ENCODE assay signal across 13 cellular contexts in the genomic region with DNA sequence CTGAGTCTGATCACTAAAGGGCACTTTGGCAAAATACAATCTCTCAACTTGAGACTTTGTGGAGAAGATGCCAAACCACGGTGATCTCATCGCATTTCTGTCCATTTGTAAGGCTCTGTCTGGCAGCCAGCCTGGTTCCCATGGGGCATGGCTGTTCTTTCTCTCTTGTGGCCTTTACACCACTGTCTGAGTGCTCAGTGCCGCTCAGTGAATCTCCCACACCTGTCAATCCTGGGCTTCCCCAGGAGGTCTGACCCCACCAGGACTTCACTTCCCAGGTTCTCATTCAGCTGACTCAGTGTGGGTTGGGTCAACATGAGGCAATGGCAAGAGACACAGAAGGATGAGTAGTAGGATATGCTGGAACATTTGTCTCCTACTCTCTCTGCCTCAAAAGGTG.
DNase-seq lines count a peak whose midpoint lies in the region; ATAC-seq, FAIRE-seq and TF ChIP-seq lines count a peak whose summit lies in the region.
"Had no signal": no experiment of that assay in that cellular context is flagged by ENCODE, and none has a peak within 500 bp of the region (broad histone marks: within the 10 kb centered on the region; RNA-seq: fewer than 3 reads in every experiment).

No MANE protein-coding gene starts in this region.

- no peaks in the 10 kb centered on the region for H3K27me3 ChIP-seq in SK-N-SH (ENCODE audit: insufficient read depth)

- H3K36me3 ChIP-seq in SK-N-SH (replicated peaks in 1 of 2; ENCODE audit: control insufficient read depth in 1 of 2, insufficient read depth in 2 of 2, low read length in 1 of 2), result no peaks in the 10 kb centered on the region

- H4K20me1 ChIP-seq in SK-N-SH (ENCODE audit: insufficient read depth), result no peaks in the 10 kb centered on the region

- no peak overlapping the region for H3K9ac ChIP-seq in SK-N-SH
- H3K9ac ChIP-seq: KMS-11 had no signal

- POLR2A ChIA-PET in SK-N-SH (lab: Yijun Ruan, JAX), result no interaction called here

- H3F3A ChIP-seq in SK-N-SH (replicated peaks; ENCODE audit: insufficient read depth), result peaks cover 6% of the 10 kb centered on the region

- no peak for FAIRE-seq in frontal cortex (lab: Jason Lieb, UNC)

- CTCF ChIA-PET in SK-N-SH (lab: Yijun Ruan, JAX), result interaction anchor here (0.7 kb wide), 1 partner anchor 19 kb away, joined by 3 read pairs; no protein-coding TSS in a partner anchor

- ATAC-seq in activated T-cell treated with anti-CD3 and anti-CD28 coated beads, Interleukin-2, amount 50 U/mL, for 72 hours (replicated peaks in 1 of 2), result peak; percentile 55 to 66
- ATAC-seq in stimulated activated naive CD8-positive, alpha-beta T cell treated with anti-CD3 and anti-CD28 coated beads, Interleukin-15, amount 100 ng/mL, for 72 hours, result peak; percentile 81

- peaks cover 0 to 8% of the 10 kb centered on the region in 2 experiments; a peak in 2 of 4 replicates for H3K4me1 ChIP-seq in SK-N-SH (ENCODE audit: control insufficient read depth in 1 of 2, insufficient read depth in 2 of 2, low read depth in 1 of 2, low read length in 1 of 2)

- H3K27ac ChIP-seq in SK-N-SH (ENCODE audit: low read depth in 2 of 2, low read length in 1 of 2), result peak overlapping the region in 1 of 2 experiments; percentile 85; a peak in 2 of 4 replicates
- H3K27ac ChIP-seq: KMS-11 had no signal

- no peak for TF ChIP-seq RAD21 in SK-N-SH (IDR thresholded peaks at IDR 0.05; ENCODE audit: low read length)

- peak overlapping the region; percentile 36 for H3K4me2 ChIP-seq in SK-N-SH
- H3K4me2 ChIP-seq: KMS-11 had no signal

- no peaks in the 10 kb centered on the region for H3K79me2 ChIP-seq in SK-N-SH (ENCODE audit: insufficient read depth)

- no peaks in the 10 kb centered on the region for H3K27me3 Mint-ChIP-seq in activated T-cell treated with anti-CD3 and anti-CD28 coated beads, Interleukin-2, amount 50 U/mL, for 72 hours (ENCODE audit: low read depth)
- H3K27me3 Mint-ChIP-seq in activated T-cell treated with anti-CD3 and anti-CD28 coated beads, Interleukin-2, amount 50 U/mL, for 24 hours, result no peaks in the 10 kb centered on the region
- no peaks in the 10 kb centered on the region for H3K27me3 Mint-ChIP-seq in stimulated activated naive CD8-positive, alpha-beta T cell treated with anti-CD3 and anti-CD28 coated beads, Interleukin-15, amount 100 ng/mL, for 72 hours
- H3K27me3 Mint-ChIP-seq: central memory CD8-positive, alpha-beta T cell had no signal

- H3K9me3 Mint-ChIP-seq in activated T-cell treated with anti-CD3 and anti-CD28 coated beads, Interleukin-2, amount 50 U/mL, for 72 hours, result no peaks in the 10 kb centered on the region
- no peaks in the 10 kb centered on the region for H3K9me3 Mint-ChIP-seq in activated T-cell treated with anti-CD3 and anti-CD28 coated beads, Interleukin-2, amount 50 U/mL, for 24 hours
- no peaks in the 10 kb centered on the region for H3K9me3 Mint-ChIP-seq in stimulated activated naive CD8-positive, alpha-beta T cell treated with anti-CD3 and anti-CD28 coated beads, Interleukin-15, amount 100 ng/mL, for 72 hours
- H3K9me3 Mint-ChIP-seq: activated B cell treated with CpG ODN at 0.5 μM for 24 hours; central memory CD8-positive, alpha-beta T cell had no signal

- WGBS in SK-N-SH (ENCODE audit: low lambda C conversion rate), result 13% methylated on average over 3 of the region's 3 CpGs

- no peaks in the 10 kb centered on the region for H3K9me2 ChIP-seq in SK-N-SH

- peaks cover 15% of the 10 kb centered on the region for H3K4me1 Mint-ChIP-seq in activated T-cell treated with anti-CD3 and anti-CD28 coated beads, Interleukin-2, amount 50 U/mL, for 72 hours (ENCODE audit: low read depth)
- peaks cover 29% of the 10 kb centered on the region for H3K4me1 Mint-ChIP-seq in activated T-cell treated with anti-CD3 and anti-CD28 coated beads, Interleukin-2, amount 50 U/mL, for 24 hours (ENCODE audit: low read depth)
- H3K4me1 Mint-ChIP-seq in stimulated activated naive CD8-positive, alpha-beta T cell treated with anti-CD3 and anti-CD28 coated beads, Interleukin-15, amount 100 ng/mL, for 72 hours, result peaks cover 27% of the 10 kb centered on the region

- no peaks in the 10 kb centered on the region for H3K9me3 ChIP-seq in SK-N-SH

- DNase-seq in activated T-cell treated with anti-CD3 and anti-CD28 coated beads, Interleukin-2, amount 50 U/mL, for 72 hours, result peak in 1 of 2 donors; percentile 9
- DNase-seq in activated T-cell treated with anti-CD3 and anti-CD28 coated beads, Interleukin-2, amount 50 U/mL, for 24 hours, result no peak
- DNase-seq in SK-N-SH (no peak), fibroblast of pulmonary artery (ENCODE audit: low read depth) (peak; percentile 84), HPDE6-E6E7 (ENCODE audit: extremely low spot score) (no peak), frontal cortex (ENCODE audit: low spot score in 2 of 2) (no peak)
- DNase-seq in stimulated activated naive CD8-positive, alpha-beta T cell treated with anti-CD3 and anti-CD28 coated beads, Interleukin-15, amount 100 ng/mL, for 72 hours, result peak in 1 of 2 donors; percentile 29
- no peak for DNase-seq in activated effector memory CD4-positive, alpha-beta T cell treated with Interleukin-2 at 50 U/mL for 16 hours
- DNase-seq: activated B cell treated with CpG ODN at 0.5 μM for 24 hours; NK-92 treated with Interleukin-12 subunit alpha and Interleukin-12 subunit beta, amount 100 ng/mL, for 24 hours; occipital lobe had no signal

- no peaks in the 10 kb centered on the region for H3K36me3 Mint-ChIP-seq in activated T-cell treated with anti-CD3 and anti-CD28 coated beads, Interleukin-2, amount 50 U/mL, for 72 hours (ENCODE audit: insufficient read depth in 2 of 2)
- no peaks in the 10 kb centered on the region for H3K36me3 Mint-ChIP-seq in activated T-cell treated with anti-CD3 and anti-CD28 coated beads, Interleukin-2, amount 50 U/mL, for 24 hours (ENCODE audit: low read depth)

- no peak overlapping the region for H2AFZ ChIP-seq in SK-N-SH (ENCODE audit: low read depth)

- H3K27ac Mint-ChIP-seq in activated T-cell treated with anti-CD3 and anti-CD28 coated beads, Interleukin-2, amount 50 U/mL, for 72 hours, result no peak overlapping the region
- H3K27ac Mint-ChIP-seq in activated T-cell treated with anti-CD3 and anti-CD28 coated beads, Interleukin-2, amount 50 U/mL, for 24 hours, result no peak overlapping the region
- H3K27ac Mint-ChIP-seq in stimulated activated naive CD8-positive, alpha-beta T cell treated with anti-CD3 and anti-CD28 coated beads, Interleukin-15, amount 100 ng/mL, for 72 hours, result no peak overlapping the region
- H3K27ac Mint-ChIP-seq: activated B cell treated with CpG ODN at 0.5 μM for 24 hours had no signal

- H3K4me3 ChIP-seq in SK-N-SH (ENCODE audit: low read depth in 2 of 2, low read length in 1 of 2) (no peak overlapping the region), fibroblast of pulmonary artery (replicated peaks; ENCODE audit: low read depth, low read length) (no peak overlapping the region)

- peak in 1 of 2 experiments; percentile 89; a peak in 2 of 4 replicates for TF ChIP-seq EP300 in SK-N-SH (IDR thresholded peaks at IDR 0.05; ENCODE audit: borderline replicate concordance in 1 of 2, low read depth in 1 of 2, low read length in 1 of 2)

- TF ChIP-seq CTCF in SK-N-SH (IDR thresholded peaks at IDR 0.05), result no peak
- no peak for TF ChIP-seq CTCF in fibroblast of pulmonary artery (IDR thresholded peaks at IDR 0.05; ENCODE audit: low read length, missing control alignments)

- H3K4me3 Mint-ChIP-seq in activated T-cell treated with anti-CD3 and anti-CD28 coated beads, Interleukin-2, amount 50 U/mL, for 72 hours, result no peak overlapping the region
- H3K4me3 Mint-ChIP-seq in activated T-cell treated with anti-CD3 and anti-CD28 coated beads, Interleukin-2, amount 50 U/mL, for 24 hours, result no peak overlapping the region
- H3K4me3 Mint-ChIP-seq in stimulated activated naive CD8-positive, alpha-beta T cell treated with anti-CD3 and anti-CD28 coated beads, Interleukin-15, amount 100 ng/mL, for 72 hours, result no peak overlapping the region
- H3K4me3 Mint-ChIP-seq: activated B cell treated with CpG ODN at 0.5 μM for 24 hours; central memory CD8-positive, alpha-beta T cell had no signal

TF ChIP-seq in SK-N-SH, 30 proteins besides CTCF, POLR2A, EP300 and RAD21 (continues in another document):
- TF ChIP-seq, protein P1, sequence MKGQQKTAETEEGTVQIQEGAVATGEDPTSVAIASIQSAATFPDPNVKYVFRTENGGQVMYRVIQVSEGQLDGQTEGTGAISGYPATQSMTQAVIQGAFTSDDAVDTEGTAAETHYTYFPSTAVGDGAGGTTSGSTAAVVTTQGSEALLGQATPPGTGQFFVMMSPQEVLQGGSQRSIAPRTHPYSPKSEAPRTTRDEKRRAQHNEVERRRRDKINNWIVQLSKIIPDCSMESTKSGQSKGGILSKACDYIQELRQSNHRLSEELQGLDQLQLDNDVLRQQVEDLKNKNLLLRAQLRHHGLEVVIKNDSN (IDR thresholded peaks at IDR 0.05; ENCODE audit: borderline replicate concordance, low read depth), result 0 out of 2 replicates have a peak, but pooled peaks have one; percentile 28
- TF ChIP-seq PBX3 (IDR thresholded peaks at IDR 0.05), result peak; percentile 95
- TF ChIP-seq MEF2A (IDR thresholded peaks at IDR 0.05; ENCODE audit: borderline replicate concordance, low read depth), result peak; percentile 14; the same call in 1 of the 2 replicates
- no peak for TF ChIP-seq YY1 (IDR thresholded peaks at IDR 0.05; ENCODE audit: low read depth)
- TF ChIP-seq ELF1 (IDR thresholded peaks at IDR 0.05), result no peak
